In genomic region chr3:39406368-39407258, GRCh38 we compare ENCODE assay signal across 1 cellular context.
TF ChIP-seq lines count a peak whose summit lies in the region.

RPSA (plus strand) TSS chr3:39406720; CDS start chr3:39407654, 934 bp downstream.

TF ChIP-seq in GM12878, 131 proteins besides CTCF, POLR2A, EP300 and RAD21 (continued from another document and continues in another):
- TF ChIP-seq RFX5 (IDR thresholded peaks at IDR 0.05; ENCODE audit: low read depth, low read length): no peak
- no peak for TF ChIP-seq SUPT20H (IDR thresholded peaks at IDR 0.05; ENCODE audit: borderline replicate concordance, control insufficient read depth, low read depth, low read length)
- no peak for TF ChIP-seq BCL11A (IDR thresholded peaks at IDR 0.05; ENCODE audit: low read depth, low read length)
- no peak for TF ChIP-seq ZNF384 (IDR thresholded peaks at IDR 0.05; ENCODE audit: borderline replicate concordance, low read depth, low read length)
- peak; percentile 82 for TF ChIP-seq IKZF1 (conservative IDR thresholded peaks at IDR 0.05)
- peak; percentile 52; the same call in 1 of the 2 replicates for TF ChIP-seq TCF12 (IDR thresholded peaks at IDR 0.05; ENCODE audit: low read depth, low read length)
- no peak; the same call in 1 of the 2 replicates for TF ChIP-seq NFYA (IDR thresholded peaks at IDR 0.05; ENCODE audit: borderline replicate concordance, low read depth, low read length)
- TF ChIP-seq WRNIP1 (IDR thresholded peaks at IDR 0.05; ENCODE audit: borderline replicate concordance, low read depth, low read length): no peak
- TF ChIP-seq SIX5 (IDR thresholded peaks at IDR 0.05; ENCODE audit: low read depth, low read length, severe bottlenecking): no peak
- TF ChIP-seq MLLT1 (IDR thresholded peaks at IDR 0.05): peak; percentile 68; the same call in 1 of the 2 replicates
- TF ChIP-seq CREM (IDR thresholded peaks at IDR 0.05; ENCODE audit: low read depth): peak; percentile 92
- TF ChIP-seq ZBTB33 (IDR thresholded peaks at IDR 0.05): no peak
- TF ChIP-seq YY1 (IDR thresholded peaks at IDR 0.05; ENCODE audit: low read depth, low read length): peak; percentile 87
- TF ChIP-seq MYB (IDR thresholded peaks at IDR 0.05; ENCODE audit: borderline replicate concordance, low read depth, low read length): no peak
- peak; percentile 69; the same call in 1 of the 2 replicates for TF ChIP-seq CBX5 (IDR thresholded peaks at IDR 0.05; ENCODE audit: low read depth)
- peak; percentile 80 for TF ChIP-seq RAD51 (IDR thresholded peaks at IDR 0.05)
- TF ChIP-seq ZNF207 (IDR thresholded peaks at IDR 0.05; ENCODE audit: borderline replicate concordance): peak; percentile 98
- TF ChIP-seq KDM1A (IDR thresholded peaks at IDR 0.05; ENCODE audit: borderline replicate concordance): no peak
- 0 out of 2 replicates have a peak, but pooled peaks have one; percentile 32 for TF ChIP-seq MEF2A (IDR thresholded peaks at IDR 0.05; ENCODE audit: insufficient read depth, low read depth, low read length)
- no peak for TF ChIP-seq ZBTB4 (CRISPR knock-in tag; IDR thresholded peaks at IDR 0.05)
- TF ChIP-seq RBBP5 (conservative IDR thresholded peaks at IDR 0.05): no peak
- peak; percentile 39 for TF ChIP-seq E4F1 (IDR thresholded peaks at IDR 0.05; ENCODE audit: borderline replicate concordance, partially characterized antibody)
- no peak for TF ChIP-seq BRCA1 (IDR thresholded peaks at IDR 0.05; ENCODE audit: low read depth, low read length)
- peak; percentile 81 for TF ChIP-seq BACH1 (IDR thresholded peaks at IDR 0.05; ENCODE audit: borderline replicate concordance)
- TF ChIP-seq NFXL1 (IDR thresholded peaks at IDR 0.05; ENCODE audit: borderline replicate concordance): no peak
- peak; percentile 60; the same call in 1 of the 2 replicates for TF ChIP-seq TCF3 (IDR thresholded peaks at IDR 0.05; ENCODE audit: borderline replicate concordance, insufficient read depth, low read depth, low read length)
- 0 out of 2 replicates have a peak, but pooled peaks have one; percentile 22 for TF ChIP-seq IRF3 (IDR thresholded peaks at IDR 0.05)
- no peak for TF ChIP-seq ZNF24 (IDR thresholded peaks at IDR 0.05)
- peak in 1 of 2 experiments; percentile 45; a peak in 1 of 4 replicates for TF ChIP-seq ETV6 (conservative IDR thresholded peaks at IDR 0.05 in 1 of 2, IDR thresholded peaks at IDR 0.05 in 1 of 2; ENCODE audit: borderline replicate concordance in 1 of 2, low read depth in 1 of 2)
- peak; percentile 98 for TF ChIP-seq SMAD5 (IDR thresholded peaks at IDR 0.05; ENCODE audit: low read depth)
- TF ChIP-seq KLF5 (IDR thresholded peaks at IDR 0.05; ENCODE audit: partially characterized antibody): peak; percentile 93
- peak; percentile 48 to 49; a peak in 1 of 4 replicates for TF ChIP-seq IKZF2 (IDR thresholded peaks at IDR 0.05)
- no peak for TF ChIP-seq PBX3 (IDR thresholded peaks at IDR 0.05; ENCODE audit: insufficient replicate concordance, low read depth, low read length)
- peak; percentile 12; the same call in 1 of the 2 replicates for TF ChIP-seq SPI1 (IDR thresholded peaks at IDR 0.05; ENCODE audit: borderline replicate concordance, insufficient read depth, low read depth, low read length)
- TF ChIP-seq ESRRA (IDR thresholded peaks at IDR 0.05; ENCODE audit: low read length): no peak
- no peak for TF ChIP-seq IRF5 (IDR thresholded peaks at IDR 0.05; ENCODE audit: borderline replicate concordance)
- TF ChIP-seq E2F8 (IDR thresholded peaks at IDR 0.05; ENCODE audit: low read depth, partially characterized antibody): peak; percentile 76
- 0 out of 2 replicates have a peak, but pooled peaks have one; percentile 40 for TF ChIP-seq FOXM1 (IDR thresholded peaks at IDR 0.05; ENCODE audit: low read depth, low read length)
- no peak for TF ChIP-seq HDGF (IDR thresholded peaks at IDR 0.05)
- TF ChIP-seq HDAC6 (IDR thresholded peaks at IDR 0.05; ENCODE audit: unreplicated experiment): peak; percentile 85
- TF ChIP-seq ATF7 (IDR thresholded peaks at IDR 0.05; ENCODE audit: low read depth): peak; percentile 62
- TF ChIP-seq CHD1 (IDR thresholded peaks at IDR 0.05; ENCODE audit: low read depth, low read length): peak; percentile 93; the same call in 1 of the 2 replicates
- TF ChIP-seq E2F4 (IDR thresholded peaks at IDR 0.05; ENCODE audit: low read depth, low read length): 0 out of 2 replicates have a peak, but pooled peaks have one; percentile 31
- no peak for TF ChIP-seq ZZZ3 (IDR thresholded peaks at IDR 0.05; ENCODE audit: control insufficient read depth, insufficient read length, low read depth)
- TF ChIP-seq SMC3 (IDR thresholded peaks at IDR 0.05; ENCODE audit: borderline replicate concordance, low read length): no peak
- TF ChIP-seq NRF1 (conservative IDR thresholded peaks at IDR 0.05; ENCODE audit: low read depth, low read length): no peak
- peak in 1 of 2 experiments; percentile 67; a peak in 1 of 3 replicates for TF ChIP-seq EGR1 (IDR thresholded peaks at IDR 0.05; ENCODE audit: borderline replicate concordance in 1 of 2, low read depth in 2 of 2, low read length in 2 of 2)
- peak; percentile 97 for TF ChIP-seq POLR2AphosphoS2 (IDR thresholded peaks at IDR 0.05; ENCODE audit: low read depth, low read length)
